ENCODE assay signal across 21 cellular contexts in the genomic region with DNA sequence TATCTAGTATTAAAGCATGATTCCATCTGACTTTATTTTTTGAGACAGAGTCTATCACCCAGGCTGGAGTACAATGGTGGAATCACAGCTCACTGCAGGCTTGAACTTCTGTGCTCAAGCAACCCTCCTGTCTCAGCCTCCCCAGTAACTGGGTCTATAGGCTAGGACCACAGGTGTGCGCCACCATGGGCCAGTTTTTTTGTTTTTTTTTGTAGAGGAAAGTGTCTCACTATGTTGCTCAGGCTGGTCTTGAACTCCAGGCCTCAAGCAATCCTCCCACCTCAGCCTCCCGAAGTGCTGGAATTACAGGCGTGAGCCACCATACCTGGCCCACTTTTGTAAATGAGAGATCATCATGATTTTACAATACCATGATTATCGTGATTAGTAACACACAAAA. TPM values are rescaled to one million over a fixed set of nuclear protein-coding genes. Genes with fewer than 3 reads are reported as not detected.
DNase-seq lines count a peak whose midpoint lies in the region; ATAC-seq, FAIRE-seq and TF ChIP-seq lines count a peak whose summit lies in the region.
"Had no signal": no experiment of that assay in that cellular context is flagged by ENCODE, and none has a peak within 500 bp of the region (broad histone marks: within the 10 kb centered on the region; RNA-seq: fewer than 3 reads in every experiment).

No MANE protein-coding gene starts in this region.

- no peaks in the 10 kb centered on the region for H3K9me3 Mint-ChIP-seq in activated naive CD4-positive, alpha-beta T cell treated with anti-CD3 and anti-CD28 coated beads for 36 hours
- no peaks in the 10 kb centered on the region for H3K9me3 Mint-ChIP-seq in osteocyte (ENCODE audit: unreplicated experiment)
- H3K9me3 Mint-ChIP-seq: CD8-positive, alpha-beta memory T cell had no signal

- CTCF ChIA-PET in activated naive CD4-positive, alpha-beta T cell treated with anti-CD3 and anti-CD28 coated beads for 36 hours (lab: Charles Lee), result interaction anchor here (0.6 kb wide), 1 partner anchor 14 kb away, joined by 3 read pairs; no protein-coding TSS in a partner anchor

- H3K27ac Mint-ChIP-seq in activated naive CD4-positive, alpha-beta T cell treated with anti-CD3 and anti-CD28 coated beads for 36 hours, result peak overlapping the region; percentile 61
- no peak overlapping the region for H3K27ac Mint-ChIP-seq in osteocyte (ENCODE audit: unreplicated experiment)

- peak overlapping the region; percentile 78 for H3K27ac ChIP-seq in VCaP
- H3K27ac ChIP-seq: BLaER1 treated with 17β-estradiol and CSF1 and Interleukin-3, amounts not matched to agents 10 nM and 100 nM had no signal

- no peak for FAIRE-seq in GM12891 (lab: Jason Lieb, UNC)
- FAIRE-seq: HTR-8/SVneo had no signal

- DNase-seq in activated naive CD4-positive, alpha-beta T cell treated with anti-CD3 and anti-CD28 coated beads for 36 hours, result no peak
- DNase-seq in activated naive CD4-positive, alpha-beta T cell treated with Interleukin-2 at 50 U/mL for 16 hours, result no peak
- DNase-seq in GM12891 (ENCODE audit: insufficient read length, low spot score) (no peak), osteocyte (ENCODE audit: extremely low spot score, unreplicated experiment) (peak; percentile 53), omental fat pad (ENCODE audit: low spot score) (no peak)
- DNase-seq: Calu3; CD8-positive, alpha-beta memory T cell; DMS153; IMR-90; MV-4-11; NCI-H1105 treated with DMSO at 0.1 percent for 48 hours; NCI-H2081 treated with DMSO at 0.1 percent for 48 hours; NCI-H2171 treated with DMSO at 0.1 percent for 48 hours; NCI-H524 treated with DMSO at 0.1 percent for 48 hours; NCI-H82 had no signal

- H3K27me3 Mint-ChIP-seq in activated naive CD4-positive, alpha-beta T cell treated with anti-CD3 and anti-CD28 coated beads for 36 hours (ENCODE audit: low read depth), result no peaks in the 10 kb centered on the region
- H3K27me3 Mint-ChIP-seq in osteocyte (ENCODE audit: unreplicated experiment), result no peaks in the 10 kb centered on the region
- H3K27me3 Mint-ChIP-seq: CD8-positive, alpha-beta memory T cell had no signal

- peaks cover 33% of the 10 kb centered on the region for H3K4me1 Mint-ChIP-seq in activated naive CD4-positive, alpha-beta T cell treated with anti-CD3 and anti-CD28 coated beads for 36 hours (ENCODE audit: low read depth)
- H3K4me1 Mint-ChIP-seq in osteocyte (ENCODE audit: unreplicated experiment), result peaks cover 17% of the 10 kb centered on the region

- no peak for TF ChIP-seq POLR2A in GM12891 (IDR thresholded peaks at IDR 0.05; ENCODE audit: low read depth, low read length)

- H3K36me3 Mint-ChIP-seq in activated naive CD4-positive, alpha-beta T cell treated with anti-CD3 and anti-CD28 coated beads for 36 hours (ENCODE audit: low read depth), result peaks cover 38% of the 10 kb centered on the region
- H3K36me3 Mint-ChIP-seq in osteocyte (ENCODE audit: unreplicated experiment), result peaks cover 38% of the 10 kb centered on the region

- TF ChIP-seq CTCF in VCaP (conservative IDR thresholded peaks at IDR 0.05) (no peak), osteocyte (IDR thresholded peaks at IDR 0.05) (no peak), omental fat pad (IDR thresholded peaks at IDR 0.05) (no peak)

- intact Hi-C loops in activated naive CD4-positive, alpha-beta T cell treated with anti-CD3 and anti-CD28 coated beads for 36 hours (cut with micrococcal nuclease), result no loop called here

- no peak overlapping the region for H3K4me3 Mint-ChIP-seq in activated naive CD4-positive, alpha-beta T cell treated with anti-CD3 and anti-CD28 coated beads for 36 hours
- no peak overlapping the region for H3K4me3 Mint-ChIP-seq in osteocyte (ENCODE audit: unreplicated experiment)

- ATAC-seq in omental fat pad (ENCODE audit: low FRiP score) (no peak), GM19397 (IDR thresholded peaks at IDR 0.05; ENCODE audit: unreplicated experiment) (no peak)
- ATAC-seq: Panc1 had no signal

TF ChIP-seq in GM12891, 5 proteins besides CTCF, POLR2A, EP300 and RAD21:
- TF ChIP-seq POLR2AphosphoS5 (IDR thresholded peaks at IDR 0.05; ENCODE audit: low read depth, low read length) (peak; percentile 57; the same call in 1 of the 2 replicates), PAX5 (IDR thresholded peaks at IDR 0.05; ENCODE audit: insufficient read depth, low read length, severe bottlenecking) (no peak), TAF1 (IDR thresholded peaks at IDR 0.05; ENCODE audit: low read depth, low read length) (no peak)

RNA-seq across cellular contexts. Expression of gene PPP1R15B, which starts 9.2 kb away (rescaled TPM):
- total RNA-seq in activated naive CD4-positive, alpha-beta T cell treated with anti-CD3 and anti-CD28 coated beads for 36 hours, result 10 to 100 TPM; 63.7 to 65.6 TPM
- 11.2 TPM for polyA plus RNA-seq in GM12891 (2012; ENCODE audit: low read depth, missing spikeins)
- 46.1 and 47.4 TPM in 2 replicates for total RNA-seq in osteocyte
- total RNA-seq in omental fat pad, result 100 to 1,000 TPM in 2 of 4 donors, 10 to 100 TPM in 2; 62.3 to 238 (median 124) TPM

RNA-seq across cellular contexts. Expression of gene PLEKHA6, which starts 42.7 kb away (rescaled TPM):
- total RNA-seq in activated naive CD4-positive, alpha-beta T cell treated with anti-CD3 and anti-CD28 coated beads for 36 hours, result under 1 TPM; 0.17 to 0.52 TPM
- 0.33 TPM for polyA plus RNA-seq in GM12891 (2012; ENCODE audit: low read depth, missing spikeins)
- total RNA-seq in osteocyte (0.24 and 0.26 TPM in 2 replicates), omental fat pad (10 to 100 TPM in 2 of 4 donors, 1 to 10 TPM in 2; 2.9 to 13.1 (median 7.5) TPM)
- total RNA-seq: G401 had no signal
- polyA plus RNA-seq: CD8-positive, alpha-beta memory T cell had no signal
